Comparison of ENCODE assay signal across 11 cellular contexts in the genomic region with DNA sequence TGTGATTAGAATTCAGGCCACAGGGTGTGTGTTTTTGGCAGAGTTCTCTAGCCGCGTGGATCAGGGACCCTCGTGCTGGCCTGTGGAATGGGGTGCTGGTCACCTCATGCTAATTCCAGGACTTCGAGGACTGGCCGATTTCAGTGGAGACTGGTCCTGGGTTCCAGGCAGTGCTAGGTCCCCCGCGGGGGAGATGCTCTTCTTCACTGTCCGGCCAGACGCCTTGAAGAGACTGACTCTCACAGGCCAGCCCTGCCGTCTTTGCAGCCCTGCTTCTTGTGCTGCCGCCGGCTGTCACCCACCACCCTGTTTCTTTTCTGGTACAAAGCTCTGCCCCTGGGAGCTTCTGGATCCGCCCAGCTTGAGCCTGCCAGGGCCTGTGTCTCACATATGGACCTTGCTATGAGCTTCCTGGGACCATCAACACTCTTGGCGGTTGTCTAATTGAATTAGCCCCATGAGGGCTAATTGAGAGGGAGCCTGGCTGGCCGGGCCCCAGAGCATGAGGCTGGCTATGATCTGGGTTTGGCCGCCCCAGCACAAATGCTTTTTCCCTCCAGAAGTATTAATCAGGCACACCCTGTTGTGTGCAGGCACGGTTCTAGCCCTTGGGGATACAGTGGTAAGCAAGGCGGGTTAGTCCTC. TPM values are rescaled to one million over a fixed set of nuclear protein-coding genes. Genes with fewer than 3 reads are reported as not detected.
A peak's percentile ranks its signal among the peaks of the same experiment; 100 is the strongest.
DNase-seq lines count a peak whose midpoint lies in the region; ATAC-seq and TF ChIP-seq lines count a peak whose summit lies in the region.
"Had no signal": no experiment of that assay in that cellular context is flagged by ENCODE, and none has a peak within 500 bp of the region (broad histone marks: within the 10 kb centered on the region; RNA-seq: fewer than 3 reads in every experiment).

No MANE protein-coding gene starts in this region.

- peaks cover 6% of the 10 kb centered on the region for H3K36me3 ChIP-seq in right atrium auricular region

- H3K27me3 Mint-ChIP-seq in T-helper 2 cell treated with Interferon-gamma antibody and Interleukin-4, amounts not matched to agents 5 μg/mL and 100 μg/mL, for 36 hours (ENCODE audit: low read depth) = no peaks in the 10 kb centered on the region
- no peaks in the 10 kb centered on the region for H3K27me3 Mint-ChIP-seq in activated naive CD8-positive, alpha-beta T cell
- no peaks in the 10 kb centered on the region for H3K27me3 Mint-ChIP-seq in stimulated activated naive B cell treated with anti-CD40 and anti-IgM and Interleukin-4, amounts not matched to agents 10 μg/mL and 1 μg/mL and 100 μg/mL, for 72 hours
- no peaks in the 10 kb centered on the region for H3K27me3 Mint-ChIP-seq in activated T-helper 2 cell treated with anti-CD3 and anti-CD28 coated beads, Interferon-gamma antibody, Interleukin-2, Interleukin-4, amounts not matched to agents 10 μg/mL and 5 μg/mL and 100 μg/mL, durations not matched to agents 14 hours and 24 hours and 36 hours (ENCODE audit: low read depth)

- H3K4me3 Mint-ChIP-seq in T-helper 2 cell treated with Interferon-gamma antibody and Interleukin-4, amounts not matched to agents 5 μg/mL and 100 μg/mL, for 36 hours = no peak overlapping the region
- H3K4me3 Mint-ChIP-seq in activated naive CD8-positive, alpha-beta T cell = peak overlapping the region; percentile 84
- peak overlapping the region in 1 of 2 donors; percentile 55 for H3K4me3 Mint-ChIP-seq in stimulated activated naive B cell treated with anti-CD40 and anti-IgM and Interleukin-4, amounts not matched to agents 10 μg/mL and 1 μg/mL and 100 μg/mL, for 72 hours
- H3K4me3 Mint-ChIP-seq in activated T-helper 2 cell treated with anti-CD3 and anti-CD28 coated beads, Interferon-gamma antibody, Interleukin-2, Interleukin-4, amounts not matched to agents 10 μg/mL and 5 μg/mL and 100 μg/mL, durations not matched to agents 14 hours and 24 hours and 36 hours (ENCODE audit: low read depth) = no peak overlapping the region

- no peak for TF ChIP-seq CTCF in right atrium auricular region (IDR thresholded peaks at IDR 0.05)

- no peak overlapping the region for H3K4me3 ChIP-seq in right atrium auricular region
- H3K4me3 ChIP-seq: tibial nerve had no signal

- intact Hi-C loops in activated T-helper 2 cell treated with anti-CD3 and anti-CD28 coated beads, Interferon-gamma antibody, Interleukin-2, Interleukin-4, amounts not matched to agents 10 μg/mL and 5 μg/mL and 100 μg/mL, durations not matched to agents 14 hours and 24 hours and 36 hours (cut with micrococcal nuclease) = no loop called here

- DNase-seq in T-helper 2 cell treated with Interferon-gamma antibody and Interleukin-4, amounts not matched to agents 5 μg/mL and 100 μg/mL, for 36 hours (ENCODE audit: low spot score) = no peak
- DNase-seq in T-helper 2 cell = no peak
- no peak for DNase-seq in right atrium auricular region (ENCODE audit: low spot score)
- no peak for DNase-seq in stimulated activated naive B cell treated with anti-CD40 and anti-IgM and Interleukin-4, amounts not matched to agents 10 μg/mL and 1 μg/mL and 100 μg/mL, for 72 hours
- DNase-seq in activated T-helper 2 cell treated with anti-CD3 and anti-CD28 coated beads, Interferon-gamma antibody, Interleukin-2, Interleukin-4, amounts not matched to agents 10 μg/mL and 5 μg/mL and 100 μg/mL, durations not matched to agents 14 hours and 24 hours and 36 hours (ENCODE audit: low spot score) = no peak
- DNase-seq: 8988T; activated naive CD4-positive, alpha-beta T cell had no signal

- no peak for ATAC-seq in stimulated activated naive B cell treated with anti-CD40 and anti-IgM and Interleukin-4, amounts not matched to agents 10 μg/mL and 1 μg/mL and 100 μg/mL, for 72 hours (replicated peaks)
- ATAC-seq in GM18505 (IDR thresholded peaks at IDR 0.05; ENCODE audit: unreplicated experiment) (no peak), GM19023 (IDR thresholded peaks at IDR 0.05; ENCODE audit: unreplicated experiment) (no peak)

- H3K27me3 ChIP-seq in right atrium auricular region = no peaks in the 10 kb centered on the region
- H3K27me3 ChIP-seq: tibial nerve had no signal

- H3K27ac ChIP-seq in right atrium auricular region = peak overlapping the region; percentile 23 to 46

- no peak for TF ChIP-seq POLR2A in GM18505 (IDR thresholded peaks at IDR 0.05; ENCODE audit: borderline replicate concordance, extremely low read depth, insufficient read depth, insufficient read length)

- H3K4me1 Mint-ChIP-seq in T-helper 2 cell treated with Interferon-gamma antibody and Interleukin-4, amounts not matched to agents 5 μg/mL and 100 μg/mL, for 36 hours (ENCODE audit: low read depth) = peaks cover 53% of the 10 kb centered on the region
- H3K4me1 Mint-ChIP-seq in activated naive CD8-positive, alpha-beta T cell (ENCODE audit: low read depth) = peaks cover 81% of the 10 kb centered on the region
- peaks cover 54 to 76% of the 10 kb centered on the region in 2 donors for H3K4me1 Mint-ChIP-seq in stimulated activated naive B cell treated with anti-CD40 and anti-IgM and Interleukin-4, amounts not matched to agents 10 μg/mL and 1 μg/mL and 100 μg/mL, for 72 hours
- H3K4me1 Mint-ChIP-seq in activated T-helper 2 cell treated with anti-CD3 and anti-CD28 coated beads, Interferon-gamma antibody, Interleukin-2, Interleukin-4, amounts not matched to agents 10 μg/mL and 5 μg/mL and 100 μg/mL, durations not matched to agents 14 hours and 24 hours and 36 hours (ENCODE audit: low read depth) = peaks cover 47% of the 10 kb centered on the region

- peaks cover 0 to 95% of the 10 kb centered on the region in 2 donors for H3K4me1 ChIP-seq in right atrium auricular region

- H3K9me3 Mint-ChIP-seq in T-helper 2 cell treated with Interferon-gamma antibody and Interleukin-4, amounts not matched to agents 5 μg/mL and 100 μg/mL, for 36 hours = no peaks in the 10 kb centered on the region
- H3K9me3 Mint-ChIP-seq in activated naive CD8-positive, alpha-beta T cell (ENCODE audit: low read depth) = no peaks in the 10 kb centered on the region
- H3K9me3 Mint-ChIP-seq in stimulated activated naive B cell treated with anti-CD40 and anti-IgM and Interleukin-4, amounts not matched to agents 10 μg/mL and 1 μg/mL and 100 μg/mL, for 72 hours = no peaks in the 10 kb centered on the region
- no peaks in the 10 kb centered on the region for H3K9me3 Mint-ChIP-seq in activated T-helper 2 cell treated with anti-CD3 and anti-CD28 coated beads, Interferon-gamma antibody, Interleukin-2, Interleukin-4, amounts not matched to agents 10 μg/mL and 5 μg/mL and 100 μg/mL, durations not matched to agents 14 hours and 24 hours and 36 hours

- H3K27ac Mint-ChIP-seq in T-helper 2 cell treated with Interferon-gamma antibody and Interleukin-4, amounts not matched to agents 5 μg/mL and 100 μg/mL, for 36 hours = peak overlapping the region; percentile 8
- peak overlapping the region; percentile 93 for H3K27ac Mint-ChIP-seq in activated naive CD8-positive, alpha-beta T cell
- H3K27ac Mint-ChIP-seq in stimulated activated naive B cell treated with anti-CD40 and anti-IgM and Interleukin-4, amounts not matched to agents 10 μg/mL and 1 μg/mL and 100 μg/mL, for 72 hours = peak overlapping the region; percentile 85
- H3K27ac Mint-ChIP-seq in activated T-helper 2 cell treated with anti-CD3 and anti-CD28 coated beads, Interferon-gamma antibody, Interleukin-2, Interleukin-4, amounts not matched to agents 10 μg/mL and 5 μg/mL and 100 μg/mL, durations not matched to agents 14 hours and 24 hours and 36 hours = no peak overlapping the region

- no peaks in the 10 kb centered on the region for H3K9me3 ChIP-seq in right atrium auricular region
- H3K9me3 ChIP-seq: tibial nerve had no signal

- peaks cover 52% of the 10 kb centered on the region for H3K36me3 Mint-ChIP-seq in T-helper 2 cell treated with Interferon-gamma antibody and Interleukin-4, amounts not matched to agents 5 μg/mL and 100 μg/mL, for 36 hours (ENCODE audit: low read depth)
- H3K36me3 Mint-ChIP-seq in activated naive CD8-positive, alpha-beta T cell = peaks cover 20% of the 10 kb centered on the region
- peaks cover 34 to 50% of the 10 kb centered on the region in 2 donors for H3K36me3 Mint-ChIP-seq in stimulated activated naive B cell treated with anti-CD40 and anti-IgM and Interleukin-4, amounts not matched to agents 10 μg/mL and 1 μg/mL and 100 μg/mL, for 72 hours
- H3K36me3 Mint-ChIP-seq in activated T-helper 2 cell treated with anti-CD3 and anti-CD28 coated beads, Interferon-gamma antibody, Interleukin-2, Interleukin-4, amounts not matched to agents 10 μg/mL and 5 μg/mL and 100 μg/mL, durations not matched to agents 14 hours and 24 hours and 36 hours (ENCODE audit: low read depth) = peaks cover 59% of the 10 kb centered on the region

RNA-seq across cellular contexts. Expression of gene MLXIP, which starts 8.2 kb away (rescaled TPM):
- total RNA-seq in right atrium auricular region = 10 to 100 TPM; 14.2 to 24.1 TPM
- 36.7 and 41.4 TPM in 2 replicates for total RNA-seq in activated T-helper 2 cell treated with anti-CD3 and anti-CD28 coated beads, Interferon-gamma antibody, Interleukin-2, Interleukin-4, amounts not matched to agents 10 μg/mL and 5 μg/mL and 100 μg/mL, durations not matched to agents 14 hours and 24 hours and 36 hours
